11 cellular contexts compared by ENCODE assay signal in the genomic region with DNA sequence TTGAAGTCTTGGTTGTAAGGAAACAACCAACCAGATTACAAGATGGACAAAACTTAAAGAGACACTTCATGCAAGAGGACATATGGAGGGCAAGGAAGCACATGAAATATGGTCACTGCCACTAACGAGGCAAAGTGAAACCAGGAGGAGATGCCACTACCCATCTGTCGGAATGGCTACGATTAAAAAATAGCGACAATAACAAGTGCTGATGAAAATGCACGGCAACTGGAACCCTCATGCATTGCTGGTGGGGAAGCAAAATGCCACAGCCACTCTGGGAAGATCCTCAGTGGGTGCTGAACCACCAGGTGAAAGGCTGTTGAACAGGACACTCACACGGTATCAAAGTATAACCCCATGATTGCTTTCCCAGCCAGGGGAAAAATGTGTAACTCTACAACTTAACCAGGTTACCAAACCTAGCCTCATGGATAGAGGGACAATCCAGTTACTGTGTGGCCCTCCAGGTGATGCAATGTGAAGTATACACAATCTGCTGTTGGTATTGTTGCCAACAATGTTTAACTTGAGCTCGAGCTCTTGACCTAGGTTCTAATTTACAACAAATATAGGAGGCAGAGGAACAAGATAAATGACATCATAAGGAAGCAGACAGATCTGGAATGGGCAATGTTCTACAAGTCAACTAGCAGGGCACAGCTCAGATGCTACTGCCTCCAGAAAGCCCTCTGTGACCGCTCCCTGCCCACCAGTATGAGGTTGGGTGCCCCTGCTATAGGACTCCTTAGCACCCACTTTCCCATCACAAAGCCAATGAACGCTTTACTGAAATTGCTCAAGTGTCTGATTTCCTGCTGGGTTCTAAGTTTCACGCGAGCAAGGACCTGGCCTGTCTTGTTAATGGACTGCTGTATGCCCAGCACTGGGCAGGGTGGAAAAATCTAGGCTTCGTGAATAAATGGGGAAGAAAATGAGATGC. TPM values are rescaled to one million over a fixed set of nuclear protein-coding genes. Genes with fewer than 3 reads are reported as not detected.
DNase-seq lines count a peak whose midpoint lies in the region; ATAC-seq lines count a peak whose summit lies in the region.
"Had no signal": no experiment of that assay in that cellular context is flagged by ENCODE, and none has a peak within 500 bp of the region (broad histone marks: within the 10 kb centered on the region; RNA-seq: fewer than 3 reads in every experiment).

No MANE protein-coding gene starts in this region.

- peak overlapping the region; percentile 60 for H3K27ac ChIP-seq in ACC112 (ENCODE audit: low read depth, low read length)
- H3K27ac ChIP-seq in adipose tissue (ENCODE audit: low read depth, low read length), result peak overlapping the region; percentile 68
- peak overlapping the region; percentile 18 for H3K27ac ChIP-seq in rectal smooth muscle tissue (ENCODE audit: low read depth, low read length)

- peaks cover 86% of the 10 kb centered on the region for H3K79me2 ChIP-seq in ACC112 (ENCODE audit: control insufficient read depth, insufficient read depth, low read length, unreplicated experiment)

- H3K27me3 ChIP-seq in ACC112 (ENCODE audit: insufficient read depth, low read length), result no peaks in the 10 kb centered on the region
- no peaks in the 10 kb centered on the region for H3K27me3 ChIP-seq in rectal smooth muscle tissue (ENCODE audit: control insufficient read depth, insufficient read depth, low read length)

- no peak for ATAC-seq in HG02763 (IDR thresholded peaks at IDR 0.05; ENCODE audit: unreplicated experiment)
- no peak for ATAC-seq in GM18502 (IDR thresholded peaks at IDR 0.05; ENCODE audit: poor library complexity, unreplicated experiment)

- DNase-seq in iris pigment epithelial cell (ENCODE audit: low read depth) (peak; percentile 35), activated gamma-delta T cell treated with Interleukin-2 at 50 U/mL for 16 hours (no peak), NCI-H2081 (lab: John Stamatoyannopoulos, UW) (no peak)
- DNase-seq: activated CD4-positive, alpha-beta T cell treated with anti-CD3 and anti-CD28 coated beads, Interleukin-2, amount 50 U/mL, for 1 hour; DMS 273 treated with DMSO at 0.1 percent for 48 hours; NCI-H1105 had no signal

- H3K4me3 ChIP-seq in ACC112 (ENCODE audit: low read depth, low read length) (no peak overlapping the region), rectal smooth muscle tissue (ENCODE audit: low read length) (no peak overlapping the region)

- no peak overlapping the region for H2AFZ ChIP-seq in ACC112 (ENCODE audit: low read length, unreplicated experiment)

- no peaks in the 10 kb centered on the region for H3K36me3 ChIP-seq in ACC112 (ENCODE audit: insufficient read depth, low read length)
- H3K36me3 ChIP-seq in rectal smooth muscle tissue (ENCODE audit: control insufficient read depth, insufficient read depth, low read length), result no peaks in the 10 kb centered on the region

- WGBS in adipose tissue, 3 donors, result 75 to 81% (median 78%) methylated on average over 12 of the region's 12 CpGs

- H3K9ac ChIP-seq in rectal smooth muscle tissue (ENCODE audit: low read length), result no peak overlapping the region

- H3K4me1 ChIP-seq in ACC112 (ENCODE audit: control insufficient read depth, insufficient read depth, low read length, unreplicated experiment) (peaks cover 29% of the 10 kb centered on the region), rectal smooth muscle tissue (ENCODE audit: control insufficient read depth, insufficient read depth, low read length) (peaks cover 13% of the 10 kb centered on the region)

RNA-seq across cellular contexts. Expression of a gene that starts 25.8 kb away (rescaled TPM):
- polyA plus RNA-seq in adipose tissue, result 10 to 100 TPM in 1 of 3 donors, 1 to 10 TPM in 2; 5.7 to 23.6 (median 9.6) TPM

Comparison
In these comparisons a context has a peak if more than half of its experiments do, and no peak if none do; other contexts are left out.
1. H3K27ac ChIP-seq: peak in every context shown above with its lines; median percentile 68 in adipose tissue; 60 in ACC112; 18 in rectal smooth muscle tissue.